In the genomic region with DNA sequence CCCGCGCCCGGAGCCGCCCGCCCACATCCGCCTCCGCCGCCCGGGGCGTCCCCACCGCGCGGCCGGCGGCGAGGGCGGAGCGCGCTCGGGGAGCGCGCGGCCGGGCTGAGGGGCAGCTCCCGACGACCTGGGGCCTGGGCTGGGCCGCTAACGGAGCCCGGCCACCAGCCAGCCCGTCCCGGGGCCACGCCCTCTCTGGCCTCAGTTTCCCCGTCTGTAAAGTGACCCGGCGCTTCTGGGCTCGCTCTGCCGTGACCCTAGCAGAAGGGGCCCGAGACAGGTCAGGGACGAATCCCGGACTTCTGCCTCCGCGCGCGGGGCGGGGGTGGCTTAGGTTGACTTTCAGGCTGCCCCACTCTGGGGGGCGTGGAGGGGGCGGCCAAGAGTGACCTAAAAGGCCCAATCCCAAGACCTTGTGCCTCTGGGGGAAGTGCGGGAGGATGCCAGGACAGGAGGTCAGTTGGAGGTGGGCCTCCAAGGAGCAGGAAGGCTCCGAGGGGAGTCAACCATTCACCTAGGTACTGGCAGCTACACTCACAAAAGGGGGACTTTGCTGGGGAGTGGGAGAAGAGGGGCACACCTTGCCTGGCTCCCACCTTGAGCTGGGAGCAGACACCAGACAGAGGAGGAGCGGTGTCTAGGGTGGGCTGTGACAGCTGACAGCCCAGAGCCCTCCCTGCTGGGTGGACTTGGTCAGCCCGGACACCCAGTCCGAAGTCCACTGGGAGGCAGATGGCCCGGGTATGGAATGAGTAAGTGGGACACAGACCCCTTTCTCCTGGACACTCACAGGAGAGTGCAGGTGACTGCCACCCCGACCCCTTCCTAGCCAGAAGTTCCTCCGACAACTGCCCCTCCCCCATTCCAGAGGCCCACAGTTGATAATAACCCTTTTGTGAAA, we compare ENCODE assay signal across 8 cellular contexts. TPM values are rescaled to one million over a fixed set of nuclear protein-coding genes. Genes with fewer than 3 reads are reported as not detected.
A peak's percentile ranks its signal among the peaks of the same experiment; 100 is the strongest.
DNase-seq lines count a peak whose midpoint lies in the region; ATAC-seq, FAIRE-seq and TF ChIP-seq lines count a peak whose summit lies in the region.
"Had no signal": no experiment of that assay in that cellular context is flagged by ENCODE, and none has a peak within 500 bp of the region (broad histone marks: within the 10 kb centered on the region; RNA-seq: fewer than 3 reads in every experiment).

No MANE protein-coding gene starts in this region.

- peaks cover 29 to 74% of the 10 kb centered on the region in 2 donors for H3K4me1 ChIP-seq in left lung

- ATAC-seq in HG03432 (IDR thresholded peaks at IDR 0.05; ENCODE audit: unreplicated experiment): peak; percentile 42
- ATAC-seq in left lung: peak; percentile 25

- DNase-seq in GM18507 (ENCODE audit: extremely low spot score, insufficient read length, low read depth) (peak; percentile 74), left lung (no peak), HPDE6-E6E7 (ENCODE audit: extremely low spot score) (no peak)
- peak; percentile 34 to 48 for DNase-seq in stimulated activated CD8-positive, alpha-beta memory T cell treated with anti-CD3 and anti-CD28 coated beads, Interleukin-2, amount 100 ng/mL, for 1 hour (ENCODE audit: low read depth in 2 of 2)

- intact Hi-C loops in left lung (cut with DNase I): no loop called here

- H3K27ac ChIP-seq in cingulate gyrus (ENCODE audit: low read depth, low read length) (peak overlapping the region; percentile 39), left lung (peak overlapping the region; percentile 71)

- no peaks in the 10 kb centered on the region for H3K9me3 ChIP-seq in left lung

- H3K36me3 ChIP-seq in left lung: peaks cover 0 to 16% of the 10 kb centered on the region in 2 donors

- no peak for FAIRE-seq in GM18507 (lab: Jason Lieb, UNC)
- FAIRE-seq: islet of Langerhans had no signal

- peaks cover 0 to 6% of the 10 kb centered on the region in 2 donors for H3K27me3 ChIP-seq in left lung

- H3K4me3 ChIP-seq in WI38 (ENCODE audit: low read depth, low read length): peak overlapping the region; percentile 49
- H3K4me3 ChIP-seq in left lung: peak overlapping the region; percentile 19 to 45

- TF ChIP-seq CTCF in WI38 (IDR thresholded peaks at IDR 0.05; ENCODE audit: low read depth, low read length) (no peak), left lung (IDR thresholded peaks at IDR 0.05) (no peak)

RNA-seq across cellular contexts. Expression of a gene that starts 0.5 kb away (rescaled TPM):
- 100 to 1,000 TPM; 173 to 176 TPM for total RNA-seq in left lung

RNA-seq across cellular contexts. Expression of a gene that starts 4.9 kb away (rescaled TPM):
- 10 to 100 TPM in 1 of 2 donors, 1 to 10 TPM in 1; 9.9 to 12.1 TPM for total RNA-seq in left lung

RNA-seq across cellular contexts. Expression of a gene that starts 43.1 kb away (rescaled TPM):
- 10 to 100 TPM; 59.2 to 69.5 TPM for total RNA-seq in left lung

Comparison
In these comparisons a context has a peak if more than half of its experiments do, and no peak if none do; other contexts are left out.
1. DNase-seq: peak in GM18507 (single experiment) and stimulated activated CD8-positive, alpha-beta memory T cell treated with anti-CD3 and anti-CD28 coated beads, Interleukin-2, amount 100 ng/mL, for 1 hour (2 of 2); none in left lung (0 of 2) and HPDE6-E6E7 (single experiment).